In the genomic region with DNA sequence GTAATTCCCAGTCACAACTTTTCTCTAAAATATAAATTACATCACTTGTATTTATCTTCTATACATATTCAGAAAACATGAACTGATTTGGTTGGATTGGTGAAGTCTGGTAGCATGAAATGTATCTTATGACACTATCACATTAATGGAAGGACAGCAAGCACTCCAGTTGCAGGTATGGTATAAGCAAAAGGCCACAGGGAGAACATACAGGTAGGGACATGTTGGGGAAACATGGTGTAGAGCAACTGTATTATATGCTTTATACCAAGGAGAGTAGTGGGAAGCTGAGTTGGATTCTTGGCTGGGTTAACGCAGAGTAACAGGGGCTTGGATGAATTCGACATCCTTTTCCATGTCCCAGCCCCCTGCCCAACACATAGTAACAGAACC, we compare ENCODE assay signal across 9 cellular contexts. TPM values are rescaled to one million over a fixed set of nuclear protein-coding genes. Genes with fewer than 3 reads are reported as not detected.
DNase-seq lines count a peak whose midpoint lies in the region; ATAC-seq and TF ChIP-seq lines count a peak whose summit lies in the region.
"Had no signal": no experiment of that assay in that cellular context is flagged by ENCODE, and none has a peak within 500 bp of the region (broad histone marks: within the 10 kb centered on the region; RNA-seq: fewer than 3 reads in every experiment).

No MANE protein-coding gene starts in this region.

- TF ChIP-seq CTCF in left ventricle myocardium inferior (IDR thresholded peaks at IDR 0.05; ENCODE audit: borderline replicate concordance) (no peak), upper lobe of left lung (IDR thresholded peaks at IDR 0.05) (no peak), uterus (IDR thresholded peaks at IDR 0.05) (no peak)

- peak overlapping the region; percentile 56 for H3K27ac Mint-ChIP-seq in activated naive CD8-positive, alpha-beta T cell treated with anti-CD3 and anti-CD28 coated beads for 36 hours
- peak overlapping the region in 5 of 6 donors; percentile 61 to 98 (median 87) for H3K27ac Mint-ChIP-seq in naive B cell

- no peak for DNase-seq in left ventricle myocardium inferior
- DNase-seq in Right ventricle myocardium superior = no peak
- DNase-seq in activated naive CD8-positive, alpha-beta T cell treated with anti-CD3 and anti-CD28 coated beads for 36 hours = no peak
- DNase-seq in naive B cell = no peak
- DNase-seq in upper lobe of left lung = no peak
- no peak for DNase-seq in uterus
- DNase-seq in NCI-H2029 treated with DMSO at 0.1 percent for 48 hours (lab: John Stamatoyannopoulos, UW) = no peak
- DNase-seq: stimulated activated CD4-positive, alpha-beta T cell treated with anti-CD3 and anti-CD28 coated beads, Interleukin-12 subunit alpha, Interleukin-12 subunit beta, amount 100 ng/mL, for 4 hours had no signal

- H3K27me3 Mint-ChIP-seq in activated naive CD8-positive, alpha-beta T cell treated with anti-CD3 and anti-CD28 coated beads for 36 hours = no peaks in the 10 kb centered on the region
- no peaks in the 10 kb centered on the region for H3K27me3 Mint-ChIP-seq in naive B cell

- H3K9me3 Mint-ChIP-seq in activated naive CD8-positive, alpha-beta T cell treated with anti-CD3 and anti-CD28 coated beads for 36 hours = no peaks in the 10 kb centered on the region
- no peaks in the 10 kb centered on the region for H3K9me3 Mint-ChIP-seq in naive B cell

- WGBS in upper lobe of left lung, 2 donors = 83 to 100% methylated on average over 2 of the region's 2 CpGs

- peak overlapping the region; percentile 99 for H3K27ac ChIP-seq in left ventricle myocardium inferior (replicated peaks)
- peak overlapping the region in 3 of 4 donors; percentile 26 to 95 (median 87) for H3K27ac ChIP-seq in upper lobe of left lung
- peak overlapping the region in 1 of 2 donors; percentile 97 for H3K27ac ChIP-seq in uterus

- ATAC-seq in Right ventricle myocardium superior (ENCODE audit: poor library complexity) (no peak), naive B cell (ENCODE audit: low read depth in 2 of 2) (no peak), upper lobe of left lung (ENCODE audit: low FRiP score in 2 of 2) (no peak), GM21367 (IDR thresholded peaks at IDR 0.05; ENCODE audit: unreplicated experiment) (no peak)

- no peak for TF ChIP-seq EP300 in upper lobe of left lung (IDR thresholded peaks at IDR 0.05)

- TF ChIP-seq POLR2A in upper lobe of left lung (IDR thresholded peaks at IDR 0.05) (no peak), uterus (IDR thresholded peaks at IDR 0.05) (no peak)

- H3K27me3 ChIP-seq in left ventricle myocardium inferior (ENCODE audit: low read depth) = no peaks in the 10 kb centered on the region
- no peaks in the 10 kb centered on the region for H3K27me3 ChIP-seq in upper lobe of left lung
- H3K27me3 ChIP-seq in uterus = no peaks in the 10 kb centered on the region

- peaks cover 25% of the 10 kb centered on the region for H3K36me3 Mint-ChIP-seq in activated naive CD8-positive, alpha-beta T cell treated with anti-CD3 and anti-CD28 coated beads for 36 hours
- no peaks in the 10 kb centered on the region for H3K36me3 Mint-ChIP-seq in naive B cell

- intact Hi-C loops in left ventricle myocardium inferior (cut with micrococcal nuclease) (no loop called here), Right ventricle myocardium superior (cut with DNase I) (no loop called here), uterus (cut with DNase I; ENCODE audit: low total_unique reads) (loop anchor here (10.0 kb wide), 1 partner anchor 62 kb away; the partner anchor contains the start of gene CLIC1)

- peaks cover 38% of the 10 kb centered on the region for H3K4me1 Mint-ChIP-seq in activated naive CD8-positive, alpha-beta T cell treated with anti-CD3 and anti-CD28 coated beads for 36 hours
- peaks cover 24 to 58% (median 50%) of the 10 kb centered on the region in 3 donors for H3K4me1 Mint-ChIP-seq in naive B cell

- H3K9me3 ChIP-seq in left ventricle myocardium inferior (replicated peaks) = no peaks in the 10 kb centered on the region
- no peaks in the 10 kb centered on the region for H3K9me3 ChIP-seq in upper lobe of left lung
- H3K9me3 ChIP-seq in uterus = no peaks in the 10 kb centered on the region

- peaks cover 17% of the 10 kb centered on the region for H3K36me3 ChIP-seq in left ventricle myocardium inferior
- H3K36me3 ChIP-seq in upper lobe of left lung = peaks cover 0 to 19% (median 11%) of the 10 kb centered on the region in 4 donors
- no peaks in the 10 kb centered on the region for H3K36me3 ChIP-seq in uterus

- H3K4me3 Mint-ChIP-seq in activated naive CD8-positive, alpha-beta T cell treated with anti-CD3 and anti-CD28 coated beads for 36 hours = peak overlapping the region; percentile 51
- peak overlapping the region in 7 of 8 donors; percentile 17 to 99 (median 77) for H3K4me3 Mint-ChIP-seq in naive B cell

- peaks cover 21% of the 10 kb centered on the region for H3K4me1 ChIP-seq in left ventricle myocardium inferior
- peaks cover 9 to 24% (median 14%) of the 10 kb centered on the region in 4 donors for H3K4me1 ChIP-seq in upper lobe of left lung
- H3K4me1 ChIP-seq in uterus = no peaks in the 10 kb centered on the region

- H3K4me3 ChIP-seq in left ventricle myocardium inferior (no peak overlapping the region), upper lobe of left lung (no peak overlapping the region), uterus (no peak overlapping the region)

RNA-seq across cellular contexts. Expression of gene VARS1, which starts 1.4 kb away (rescaled TPM):
- total RNA-seq in left ventricle myocardium inferior = 20.0 TPM
- total RNA-seq in Right ventricle myocardium superior = 22.1 TPM
- total RNA-seq in activated naive CD8-positive, alpha-beta T cell treated with anti-CD3 and anti-CD28 coated beads for 36 hours = 100 to 1,000 TPM; 176 to 181 TPM
- polyA plus RNA-seq in naive B cell (ENCODE audit: low read depth in 6 of 6) = 10 to 100 TPM; 42.2 to 70.6 (median 50.3) TPM
- total RNA-seq in upper lobe of left lung = 10 to 100 TPM; 21.2 to 67.8 (median 39.7) TPM
- total RNA-seq in uterus = 100 to 1,000 TPM in 1 of 4 donors, 10 to 100 TPM in 3; 35.6 to 118 (median 53.4) TPM

RNA-seq across cellular contexts. Expression of gene LSM2, which starts 9.8 kb away (rescaled TPM):
- total RNA-seq in left ventricle myocardium inferior (19.4 TPM), Right ventricle myocardium superior (23.0 TPM), upper lobe of left lung (10 to 100 TPM in 5 of 6 donors, 1 to 10 TPM in 1; 5.0 to 44.9 (median 20.9) TPM), uterus (100 to 1,000 TPM in 1 of 4 donors, 10 to 100 TPM in 3; 37.1 to 119 (median 58.7) TPM)
- total RNA-seq in activated naive CD8-positive, alpha-beta T cell treated with anti-CD3 and anti-CD28 coated beads for 36 hours = 100 to 1,000 TPM; 145 TPM
- 100 to 1,000 TPM in 1 of 6 donors, 10 to 100 TPM in 5; 75.4 to 107 (median 92.4) TPM for polyA plus RNA-seq in naive B cell (ENCODE audit: low read depth in 6 of 6)

RNA-seq across cellular contexts. Expression of gene HSPA1L, which starts 18.1 kb away (rescaled TPM):
- total RNA-seq in left ventricle myocardium inferior (2.2 TPM), Right ventricle myocardium superior (2.0 TPM), upper lobe of left lung (1 to 10 TPM in 5 of 6 donors, under 1 TPM in 1; 0.89 to 3.1 (median 2.0) TPM), uterus (1 to 10 TPM in 3 of 4 donors, under 1 TPM in 1; 0.59 to 4.6 (median 2.3) TPM)
- 1 to 10 TPM; 1.2 to 1.5 TPM for total RNA-seq in activated naive CD8-positive, alpha-beta T cell treated with anti-CD3 and anti-CD28 coated beads for 36 hours
- 1 to 10 TPM in 1 of 6 donors, under 1 TPM in 4, not detected in 1; 0.45 to 1.4 (median 0.71) TPM for polyA plus RNA-seq in naive B cell (ENCODE audit: low read depth in 6 of 6)

RNA-seq across cellular contexts. Expression of gene HSPA1A, which starts 18.4 kb away (rescaled TPM):
- 271 TPM for total RNA-seq in left ventricle myocardium inferior
- total RNA-seq in Right ventricle myocardium superior = 324 TPM
- 10 to 100 TPM; 24.3 to 24.8 TPM for total RNA-seq in activated naive CD8-positive, alpha-beta T cell treated with anti-CD3 and anti-CD28 coated beads for 36 hours
- polyA plus RNA-seq in naive B cell (ENCODE audit: low read depth in 6 of 6) = 10 to 100 TPM in 2 of 6 donors, 1 to 10 TPM in 3, under 1 TPM in 1; 0.23 to 12.1 (median 7.9) TPM
- 100 to 1,000 TPM in 5 of 6 donors, 10 to 100 TPM in 1; 80.7 to 236 (median 144) TPM for total RNA-seq in upper lobe of left lung
- 100 to 1,000 TPM in 3 of 4 donors, 10 to 100 TPM in 1; 98.8 to 261 (median 170) TPM for total RNA-seq in uterus

RNA-seq across cellular contexts. Expression of gene VWA7, which starts 19.9 kb away (rescaled TPM):
- total RNA-seq in left ventricle myocardium inferior = 14.7 TPM
- 9.5 TPM for total RNA-seq in Right ventricle myocardium superior
- 1 to 10 TPM; 1.6 to 1.7 TPM for total RNA-seq in activated naive CD8-positive, alpha-beta T cell treated with anti-CD3 and anti-CD28 coated beads for 36 hours
- polyA plus RNA-seq in naive B cell (ENCODE audit: low read depth in 6 of 6) = under 1 TPM in 2 of 6 donors, not detected in 4; 0.13 to 0.29 TPM
- total RNA-seq in upper lobe of left lung = 1 to 10 TPM; 4.0 to 7.4 (median 6.6) TPM
- 10 to 100 TPM in 1 of 4 donors, 1 to 10 TPM in 2, under 1 TPM in 1; 0.88 to 24.1 (median 3.1) TPM for total RNA-seq in uterus
